Comparison of ENCODE assay signal across 36 cellular contexts in the genomic region with DNA sequence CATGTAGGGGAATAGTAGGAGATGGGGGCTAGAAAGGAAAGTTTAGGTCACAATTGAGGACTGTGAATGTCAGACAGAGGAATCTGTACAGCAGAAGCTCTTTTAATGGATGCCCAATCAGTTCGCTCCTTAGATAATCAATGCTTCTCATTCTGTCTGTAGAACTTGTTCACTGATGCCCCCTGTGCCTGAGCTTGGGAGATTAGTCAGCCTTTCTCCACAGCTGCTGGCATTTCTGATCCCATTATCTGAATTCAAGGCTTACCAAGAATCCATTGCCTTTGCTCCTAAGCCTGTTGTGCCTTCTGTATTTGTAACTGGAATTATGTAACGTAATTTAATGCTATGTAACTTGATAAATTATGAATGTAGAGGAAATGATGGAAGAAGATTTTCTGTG. TPM values are rescaled to one million over a fixed set of nuclear protein-coding genes. Genes with fewer than 3 reads are reported as not detected.
"Had no signal": no experiment of that assay in that cellular context is flagged by ENCODE, and none has a peak within 500 bp of the region (broad histone marks: within the 10 kb centered on the region; RNA-seq: fewer than 3 reads in every experiment).

No MANE protein-coding gene starts in this region.

- H3K4me3 ChIP-seq: hepatocyte, left lung, lower lobe of right lung, right atrium auricular region, right lobe of liver, smooth muscle cell, tibial nerve, uterus had no signal

- H3K4me1 ChIP-seq: left lung, lower lobe of right lung, parathyroid adenoma, right atrium auricular region, right lobe of liver, tibial nerve, uterus had no signal

- H3K4me2 ChIP-seq: hepatocyte, smooth muscle cell had no signal

- H3K36me3 ChIP-seq: left lung, lower lobe of right lung, neutrophil, right atrium auricular region, right lobe of liver, tibial nerve, uterus had no signal

- DNase-seq: left colon; left lung; lower lobe of right lung; mammary epithelial cell; mesenchymal stem cell; naive thymus-derived CD8-positive, alpha-beta T cell; occipital lobe; right lobe of liver; stimulated activated CD4-positive, alpha-beta T cell treated with anti-CD3 and anti-CD28 coated beads, Interleukin-1b, Interleukin-23, amount 100 ng/mL, for 48 hours; stimulated activated CD4-positive, alpha-beta T cell treated with anti-CD3 and anti-CD28 coated beads, Interleukin-2, amount 100 ng/mL, for 48 hours; stimulated activated CD4-positive, alpha-beta T cell treated with anti-CD3 and anti-CD28 coated beads, Interleukin-4, amount 100 ng/mL, for 4 hours; stimulated activated CD8-positive, alpha-beta memory T cell treated with anti-CD3 and anti-CD28 coated beads, Interleukin-4, amount 100 ng/mL, for 48 hours; stimulated activated naive CD4-positive, alpha-beta T cell treated with Interleukin-2 at 50 U/mL for 16 hours; stimulated activated naive CD8-positive, alpha-beta T cell treated with anti-CD3 and anti-CD28 coated beads, Interleukin-15, amount 100 ng/mL, for 72 hours; substantia nigra; uterus had no signal

- H3K9me3 Mint-ChIP-seq: type B pancreatic cell had no signal

- H2AFZ ChIP-seq: hepatocyte, parathyroid adenoma had no signal

- H3K36me3 Mint-ChIP-seq: stimulated activated memory B cell treated with anti-CD40 and anti-IgM and Interleukin-4, amounts not matched to agents 10 μg/mL and 1 μg/mL and 100 μg/mL, for 72 hours; type B pancreatic cell had no signal

- H3K4me1 Mint-ChIP-seq: nephron; neural crest cell; stimulated activated memory B cell treated with anti-CD40 and anti-IgM and Interleukin-4, amounts not matched to agents 10 μg/mL and 1 μg/mL and 100 μg/mL, for 72 hours; stimulated activated naive CD8-positive, alpha-beta T cell treated with anti-CD3 and anti-CD28 coated beads, Interleukin-15, amount 100 ng/mL, for 72 hours had no signal

- ATAC-seq: left colon; left lung; lower lobe of right lung; naive thymus-derived CD8-positive, alpha-beta T cell; right lobe of liver; stimulated activated memory B cell treated with anti-CD40 and anti-IgM and Interleukin-4, amounts not matched to agents 10 μg/mL and 1 μg/mL and 100 μg/mL, for 72 hours; stimulated activated naive CD8-positive, alpha-beta T cell treated with anti-CD3 and anti-CD28 coated beads, Interleukin-15, amount 100 ng/mL, for 72 hours had no signal

- H3K27me3 ChIP-seq: hepatocyte, left lung, neutrophil, right atrium auricular region, right lobe of liver, tibial nerve, uterus had no signal

- FAIRE-seq: keratinocyte had no signal

- H3K27me3 Mint-ChIP-seq: type B pancreatic cell had no signal

- H3K27ac ChIP-seq: hepatocyte, left lung, lower lobe of right lung, neutrophil, parathyroid adenoma, right atrium auricular region, right lobe of liver, tibial nerve, uterus had no signal

- H3K9me3 ChIP-seq: lower lobe of right lung, neutrophil, right atrium auricular region, right lobe of liver, tibial nerve, uterus had no signal

- H3K79me2 ChIP-seq: hepatocyte, parathyroid adenoma had no signal

- H3K4me3 Mint-ChIP-seq: naive thymus-derived CD8-positive, alpha-beta T cell; nephron; neural crest cell; stimulated activated memory B cell treated with anti-CD40 and anti-IgM and Interleukin-4, amounts not matched to agents 10 μg/mL and 1 μg/mL and 100 μg/mL, for 72 hours; stimulated activated naive CD8-positive, alpha-beta T cell treated with anti-CD3 and anti-CD28 coated beads, Interleukin-15, amount 100 ng/mL, for 72 hours; type B pancreatic cell had no signal

- H3K9ac ChIP-seq: parathyroid adenoma had no signal

- H3K27ac Mint-ChIP-seq: naive thymus-derived CD8-positive, alpha-beta T cell; nephron; stimulated activated memory B cell treated with anti-CD40 and anti-IgM and Interleukin-4, amounts not matched to agents 10 μg/mL and 1 μg/mL and 100 μg/mL, for 72 hours; stimulated activated naive CD8-positive, alpha-beta T cell treated with anti-CD3 and anti-CD28 coated beads, Interleukin-15, amount 100 ng/mL, for 72 hours; type B pancreatic cell had no signal

RNA-seq across cellular contexts. Expression of a gene that starts 58.5 kb away (rescaled TPM):
- total RNA-seq: hepatocyte; left colon; left lung; liver; lower lobe of right lung; mammary epithelial cell; mucosa of gallbladder; naive thymus-derived CD8-positive, alpha-beta T cell; neural crest cell; occipital lobe; osteocyte; posterior vena cava; pulmonary artery endothelial cell; renal cortical epithelial cell; right atrium auricular region; right lobe of liver; skeletal muscle tissue; smooth muscle cell; temporal lobe; tibial nerve; ureter; uterus had no signal
- polyA plus RNA-seq: hepatocyte; keratinocyte; liver; mammary epithelial cell; naive thymus-derived CD8-positive, alpha-beta T cell; smooth muscle cell had no signal
